1 cellular context compared by ENCODE assay signal in the genomic region with DNA sequence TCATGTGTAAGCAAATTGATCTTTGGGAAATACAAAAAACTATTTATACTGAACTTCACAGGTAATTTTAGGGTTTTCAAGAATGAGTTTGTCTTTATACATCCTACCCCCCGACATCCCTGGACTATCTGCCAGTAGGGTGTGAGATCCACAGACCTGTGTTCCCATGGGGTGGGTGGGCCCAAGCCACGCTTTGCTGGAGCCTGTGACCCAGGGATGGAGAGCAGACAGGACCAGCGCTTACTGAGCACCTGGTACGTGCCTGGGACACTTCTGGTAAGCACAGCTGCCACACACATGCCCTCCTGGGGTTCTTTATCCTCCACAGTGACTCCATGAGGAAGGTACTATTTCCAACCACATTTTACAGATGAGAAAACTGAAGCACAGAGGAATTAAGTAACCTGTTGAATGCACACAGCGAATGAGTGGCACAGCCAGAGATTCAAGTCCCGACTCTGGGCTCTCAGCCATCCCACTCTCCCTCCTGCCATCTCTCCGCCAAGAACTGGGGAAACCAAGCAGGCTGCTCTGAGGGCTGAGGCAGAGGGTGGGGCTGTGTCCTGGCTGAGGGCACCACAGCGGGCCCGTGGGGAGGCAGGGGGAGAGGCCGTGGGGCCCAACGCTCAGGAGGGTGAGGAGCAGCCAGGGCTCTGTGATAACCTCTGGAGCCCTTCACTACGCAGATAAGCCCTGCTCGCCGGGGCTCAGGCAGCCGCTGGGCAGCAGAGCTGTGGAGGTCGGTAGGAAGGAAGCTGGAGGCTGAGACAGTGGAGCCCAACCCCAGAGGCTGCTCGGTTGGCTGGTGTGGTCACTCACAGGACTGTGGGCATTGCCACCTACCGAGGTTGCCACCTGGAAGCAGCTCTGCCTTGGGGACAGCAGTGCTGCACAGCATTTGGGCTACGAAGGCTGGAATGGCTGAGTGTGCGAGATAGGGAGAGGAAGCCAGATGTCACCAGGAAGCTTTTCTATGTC.
TF ChIP-seq lines count a peak whose summit lies in the region.

No MANE protein-coding gene starts in this region.

TF ChIP-seq in K562, 482 proteins besides CTCF, POLR2A, EP300 and RAD21 (continued from another document and continues in another):
- TF ChIP-seq RERE (CRISPR knock-in tag; IDR thresholded peaks at IDR 0.05; ENCODE audit: borderline replicate concordance) (no peak), CXXC5 (CRISPR knock-in tag; IDR thresholded peaks at IDR 0.05) (peak; percentile 88), SIN3A (IDR thresholded peaks at IDR 0.05; ENCODE audit: borderline replicate concordance in 2 of 2, control insufficient read depth in 1 of 2, low read depth in 2 of 2, low read length in 2 of 2) (no peak), HNRNPK (IDR thresholded peaks at IDR 0.05; ENCODE audit: low read depth, low read length, poor library complexity, severe bottlenecking) (no peak), KAT2B (IDR thresholded peaks at IDR 0.05; ENCODE audit: low read depth, low read length) (no peak), COPS2 (conservative IDR thresholded peaks at IDR 0.05) (no peak), SMAD3 (CRISPR knock-in tag; conservative IDR thresholded peaks at IDR 0.05) (0 out of 2 replicates have a peak, but pooled peaks have one; percentile 33), E2F6 (IDR thresholded peaks at IDR 0.05; ENCODE audit: borderline replicate concordance in 1 of 2, extremely low read depth in 1 of 2, insufficient read depth in 1 of 2, insufficient read length in 1 of 2, low read depth in 1 of 2, low read length in 1 of 2, poor library complexity in 1 of 2, severe bottlenecking in 1 of 2) (no peak), ZFX (CRISPR knock-in tag; IDR thresholded peaks at IDR 0.05) (peak; percentile 34), ZNF764 (CRISPR knock-in tag; IDR thresholded peaks at IDR 0.05; ENCODE audit: low read depth) (no peak), ZNF57 (CRISPR knock-in tag; IDR thresholded peaks at IDR 0.05) (no peak), SAP30 (IDR thresholded peaks at IDR 0.05; ENCODE audit: borderline replicate concordance, insufficient read depth, low read depth, low read length, poor library complexity, severe bottlenecking) (no peak), RBM34 (IDR thresholded peaks at IDR 0.05; ENCODE audit: borderline replicate concordance, insufficient read depth, low read length) (no peak), SRSF1 (IDR thresholded peaks at IDR 0.05; ENCODE audit: low read depth, low read length) (no peak), ZNF695 (CRISPR knock-in tag; IDR thresholded peaks at IDR 0.05) (no peak), ZNF77 (CRISPR knock-in tag; IDR thresholded peaks at IDR 0.05) (no peak), FOXJ2 (tag; IDR thresholded peaks at IDR 0.05) (no peak), ZBTB34 (CRISPR knock-in tag; IDR thresholded peaks at IDR 0.05) (no peak), CCAR2 (IDR thresholded peaks at IDR 0.05; ENCODE audit: low read depth, low read length) (no peak), PURB (CRISPR knock-in tag; IDR thresholded peaks at IDR 0.05; ENCODE audit: low read depth) (no peak), GABPB1 (CRISPR knock-in tag; IDR thresholded peaks at IDR 0.05) (no peak), HDAC3 (IDR thresholded peaks at IDR 0.05; ENCODE audit: borderline replicate concordance, partially characterized antibody) (no peak), ZNF551 (CRISPR knock-in tag; IDR thresholded peaks at IDR 0.05) (no peak), U2AF1 (optimal IDR thresholded peaks at IDR 0.05; ENCODE audit: low read depth, low read length) (no peak), ZZZ3 (IDR thresholded peaks at IDR 0.05) (no peak), HDAC8 (tag; IDR thresholded peaks at IDR 0.05) (no peak), CREBBP (IDR thresholded peaks at IDR 0.05; ENCODE audit: low read depth, low read length) (no peak), ZNF134 (CRISPR knock-in tag; conservative IDR thresholded peaks at IDR 0.05) (no peak), ZNF12 (CRISPR knock-in tag; IDR thresholded peaks at IDR 0.05) (no peak), GATAD2B (IDR thresholded peaks at IDR 0.05; ENCODE audit: borderline replicate concordance) (peak; percentile 77; the same call in 1 of the 2 replicates), ZNF146 (CRISPR knock-in tag; IDR thresholded peaks at IDR 0.05; ENCODE audit: unreplicated experiment) (no peak), ZBED1 (IDR thresholded peaks at IDR 0.05) (no peak; the same call in 1 of the 2 replicates), CBFA2T3 (IDR thresholded peaks at IDR 0.05) (peak; percentile 76), ZNF165 (CRISPR knock-in tag; IDR thresholded peaks at IDR 0.05; ENCODE audit: borderline replicate concordance) (no peak), YBX1 (IDR thresholded peaks at IDR 0.05) (no peak), HSF4 (CRISPR knock-in tag; IDR thresholded peaks at IDR 0.05; ENCODE audit: borderline replicate concordance) (0 out of 2 replicates have a peak, but pooled peaks have one; percentile 5), TEAD2 (tag; IDR thresholded peaks at IDR 0.05) (no peak), HDGF (IDR thresholded peaks at IDR 0.05) (0 out of 2 replicates have a peak, but pooled peaks have one; percentile 83), HLTF (IDR thresholded peaks at IDR 0.05) (no peak), HOXB6 (CRISPR knock-in tag; IDR thresholded peaks at IDR 0.05; ENCODE audit: borderline replicate concordance) (no peak)
- TF ChIP-seq, protein P1, sequence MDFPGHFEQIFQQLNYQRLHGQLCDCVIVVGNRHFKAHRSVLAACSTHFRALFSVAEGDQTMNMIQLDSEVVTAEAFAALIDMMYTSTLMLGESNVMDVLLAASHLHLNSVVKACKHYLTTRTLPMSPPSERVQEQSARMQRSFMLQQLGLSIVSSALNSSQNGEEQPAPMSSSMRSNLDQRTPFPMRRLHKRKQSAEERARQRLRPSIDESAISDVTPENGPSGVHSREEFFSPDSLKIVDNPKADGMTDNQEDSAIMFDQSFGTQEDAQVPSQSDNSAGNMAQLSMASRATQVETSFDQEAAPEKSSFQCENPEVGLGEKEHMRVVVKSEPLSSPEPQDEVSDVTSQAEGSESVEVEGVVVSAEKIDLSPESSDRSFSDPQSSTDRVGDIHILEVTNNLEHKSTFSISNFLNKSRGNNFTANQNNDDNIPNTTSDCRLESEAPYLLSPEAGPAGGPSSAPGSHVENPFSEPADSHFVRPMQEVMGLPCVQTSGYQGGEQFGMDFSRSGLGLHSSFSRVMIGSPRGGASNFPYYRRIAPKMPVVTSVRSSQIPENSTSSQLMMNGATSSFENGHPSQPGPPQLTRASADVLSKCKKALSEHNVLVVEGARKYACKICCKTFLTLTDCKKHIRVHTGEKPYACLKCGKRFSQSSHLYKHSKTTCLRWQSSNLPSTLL (IDR thresholded peaks at IDR 0.05) = no peak
- TF ChIP-seq, protein P2, sequence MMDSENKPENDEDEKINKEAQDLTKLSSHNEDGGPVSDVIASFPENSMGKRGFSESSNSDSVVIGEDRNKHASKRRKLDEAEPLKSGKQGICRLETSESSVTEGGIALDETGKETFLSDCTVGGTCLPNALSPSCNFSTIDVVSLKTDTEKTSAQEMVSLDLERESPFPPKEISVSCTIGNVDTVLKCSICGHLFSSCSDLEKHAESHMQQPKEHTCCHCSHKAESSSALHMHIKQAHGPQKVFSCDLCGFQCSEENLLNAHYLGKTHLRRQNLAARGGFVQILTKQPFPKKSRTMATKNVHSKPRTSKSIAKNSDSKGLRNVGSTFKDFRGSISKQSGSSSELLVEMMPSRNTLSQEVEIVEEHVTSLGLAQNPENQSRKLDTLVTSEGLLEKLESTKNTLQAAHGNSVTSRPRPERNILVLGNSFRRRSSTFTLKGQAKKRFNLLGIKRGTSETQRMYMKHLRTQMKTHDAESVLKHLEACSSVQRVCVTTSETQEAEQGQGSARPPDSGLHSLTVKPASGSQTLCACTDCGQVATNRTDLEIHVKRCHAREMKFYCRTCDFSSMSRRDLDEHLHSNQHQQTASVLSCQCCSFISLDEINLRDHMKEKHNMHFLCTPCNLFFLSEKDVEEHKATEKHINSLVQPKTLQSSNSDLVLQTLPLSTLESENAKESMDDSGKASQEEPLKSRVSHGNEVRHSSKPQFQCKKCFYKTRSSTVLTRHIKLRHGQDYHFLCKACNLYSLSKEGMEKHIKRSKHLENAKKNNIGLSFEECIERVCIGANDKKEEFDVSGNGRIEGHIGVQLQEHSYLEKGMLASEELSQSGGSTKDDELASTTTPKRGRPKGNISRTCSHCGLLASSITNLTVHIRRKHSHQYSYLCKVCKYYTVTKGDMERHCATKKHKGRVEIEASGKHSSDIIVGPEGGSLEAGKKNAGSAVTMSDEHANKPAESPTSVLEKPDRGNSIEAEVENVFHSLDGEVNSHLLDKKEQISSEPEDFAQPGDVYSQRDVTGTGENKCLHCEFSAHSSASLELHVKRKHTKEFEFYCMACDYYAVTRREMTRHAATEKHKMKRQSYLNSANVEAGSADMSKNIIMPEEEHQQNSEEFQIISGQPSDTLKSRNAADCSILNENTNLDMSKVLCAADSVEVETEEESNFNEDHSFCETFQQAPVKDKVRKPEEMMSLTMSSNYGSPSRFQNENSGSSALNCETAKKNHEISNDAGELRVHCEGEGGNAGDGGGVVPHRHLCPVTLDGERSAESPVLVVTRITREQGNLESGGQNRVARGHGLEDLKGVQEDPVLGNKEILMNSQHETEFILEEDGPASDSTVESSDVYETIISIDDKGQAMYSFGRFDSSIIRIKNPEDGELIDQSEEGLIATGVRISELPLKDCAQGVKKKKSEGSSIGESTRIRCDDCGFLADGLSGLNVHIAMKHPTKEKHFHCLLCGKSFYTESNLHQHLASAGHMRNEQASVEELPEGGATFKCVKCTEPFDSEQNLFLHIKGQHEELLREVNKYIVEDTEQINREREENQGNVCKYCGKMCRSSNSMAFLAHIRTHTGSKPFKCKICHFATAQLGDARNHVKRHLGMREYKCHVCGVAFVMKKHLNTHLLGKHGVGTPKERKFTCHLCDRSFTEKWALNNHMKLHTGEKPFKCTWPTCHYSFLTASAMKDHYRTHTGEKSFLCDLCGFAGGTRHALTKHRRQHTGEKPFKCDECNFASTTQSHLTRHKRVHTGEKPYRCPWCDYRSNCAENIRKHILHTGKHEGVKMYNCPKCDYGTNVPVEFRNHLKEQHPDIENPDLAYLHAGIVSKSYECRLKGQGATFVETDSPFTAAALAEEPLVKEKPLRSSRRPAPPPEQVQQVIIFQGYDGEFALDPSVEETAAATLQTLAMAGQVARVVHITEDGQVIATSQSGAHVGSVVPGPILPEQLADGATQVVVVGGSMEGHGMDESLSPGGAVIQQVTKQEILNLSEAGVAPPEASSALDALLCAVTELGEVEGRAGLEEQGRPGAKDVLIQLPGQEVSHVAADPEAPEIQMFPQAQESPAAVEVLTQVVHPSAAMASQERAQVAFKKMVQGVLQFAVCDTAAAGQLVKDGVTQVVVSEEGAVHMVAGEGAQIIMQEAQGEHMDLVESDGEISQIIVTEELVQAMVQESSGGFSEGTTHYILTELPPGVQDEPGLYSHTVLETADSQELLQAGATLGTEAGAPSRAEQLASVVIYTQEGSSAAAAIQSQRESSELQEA (IDR thresholded peaks at IDR 0.05; ENCODE audit: low read depth) = no peak
- TF ChIP-seq, protein P3, sequence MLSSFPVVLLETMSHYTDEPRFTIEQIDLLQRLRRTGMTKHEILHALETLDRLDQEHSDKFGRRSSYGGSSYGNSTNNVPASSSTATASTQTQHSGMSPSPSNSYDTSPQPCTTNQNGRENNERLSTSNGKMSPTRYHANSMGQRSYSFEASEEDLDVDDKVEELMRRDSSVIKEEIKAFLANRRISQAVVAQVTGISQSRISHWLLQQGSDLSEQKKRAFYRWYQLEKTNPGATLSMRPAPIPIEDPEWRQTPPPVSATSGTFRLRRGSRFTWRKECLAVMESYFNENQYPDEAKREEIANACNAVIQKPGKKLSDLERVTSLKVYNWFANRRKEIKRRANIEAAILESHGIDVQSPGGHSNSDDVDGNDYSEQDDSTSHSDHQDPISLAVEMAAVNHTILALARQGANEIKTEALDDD (IDR thresholded peaks at IDR 0.05) = no peak
